ENCODE assay signal across 23 cellular contexts in genomic region chr7:28800150-28800549, GRCh38.
A peak's percentile ranks its signal among the peaks of the same experiment; 100 is the strongest.
DNase-seq lines count a peak whose midpoint lies in the region; ATAC-seq and TF ChIP-seq lines count a peak whose summit lies in the region.
"Had no signal": no experiment of that assay in that cellular context is flagged by ENCODE, and none has a peak within 500 bp of the region (broad histone marks: within the 10 kb centered on the region; RNA-seq: fewer than 3 reads in every experiment).

No MANE protein-coding gene starts in this region.

- H3K27me3 ChIP-seq in right atrium auricular region (no peaks in the 10 kb centered on the region), lower lobe of right lung (ENCODE audit: low read depth) (no peaks in the 10 kb centered on the region)
- H3K27me3 ChIP-seq: neural progenitor cell, testis, uterus had no signal

- no peak for TF ChIP-seq POLR2A in erythroblast (IDR thresholded peaks at IDR 0.05; ENCODE audit: low read length)

- ATAC-seq in Right ventricle myocardium superior (ENCODE audit: poor library complexity) (peak; percentile 67), lower lobe of right lung (peak; percentile 71 to 91)

- intact Hi-C loops in Right ventricle myocardium superior (cut with DNase I) (no loop called here), lower lobe of right lung (cut with DNase I) (no loop called here)

- H3K4me1 ChIP-seq in right atrium auricular region (no peaks in the 10 kb centered on the region), lower lobe of right lung (no peaks in the 10 kb centered on the region)
- H3K4me1 ChIP-seq: neural progenitor cell, parathyroid adenoma, testis, uterus had no signal

- peaks cover 7% of the 10 kb centered on the region for H3K36me3 ChIP-seq in right atrium auricular region
- no peaks in the 10 kb centered on the region for H3K36me3 ChIP-seq in lower lobe of right lung
- H3K36me3 ChIP-seq: neural progenitor cell, uterus had no signal

- TF ChIP-seq CTCF in right atrium auricular region (IDR thresholded peaks at IDR 0.05) = no peak
- no peak for TF ChIP-seq CTCF in fibroblast of mammary gland (conservative IDR thresholded peaks at IDR 0.05; ENCODE audit: control insufficient read depth, insufficient read depth, low read depth, low read length)
- TF ChIP-seq CTCF in lower lobe of right lung (IDR thresholded peaks at IDR 0.05) = no peak

- H3K9me3 ChIP-seq in right atrium auricular region (no peaks in the 10 kb centered on the region), lower lobe of right lung (no peaks in the 10 kb centered on the region)
- H3K9me3 ChIP-seq: testis, uterus had no signal

- no peak for DNase-seq in Right ventricle myocardium superior
- DNase-seq in right atrium auricular region (ENCODE audit: low spot score) = no peak
- DNase-seq in fibroblast of mammary gland (ENCODE audit: low read depth) = peak; percentile 47
- peak; percentile 71 for DNase-seq in lower lobe of right lung
- no peak for DNase-seq in erythroblast (lab: John Stamatoyannopoulos, UW)
- DNase-seq in activated naive CD4-positive, alpha-beta T cell treated with anti-CD3 and anti-CD28 coated beads, Interleukin-2, amount 50 U/mL, for 16 hours = no peak
- no peak for DNase-seq in stimulated activated naive CD4-positive, alpha-beta T cell treated with Interleukin-2 at 50 U/mL for 16 hours (lab: John Stamatoyannopoulos, UW)
- DNase-seq in stimulated activated CD4-positive, alpha-beta T cell treated with anti-CD3 and anti-CD28 coated beads, Interleukin-12 subunit alpha, Interleukin-12 subunit beta, amount 100 ng/mL, for 4 hours = no peak
- DNase-seq: activated CD4-positive, alpha-beta T cell treated with anti-CD3 and anti-CD28 coated beads for 4 hours; activated CD8-positive, alpha-beta memory T cell treated with anti-CD3 and anti-CD28 coated beads for 24 hours; activated effector memory CD4-positive, alpha-beta T cell treated with anti-CD3 and anti-CD28 coated beads, Interleukin-2, amount 50 U/mL, for 16 hours; caudate nucleus; CD4-positive, alpha-beta memory T cell; EL; NCI-H1417 treated with DMSO at 0.1 percent for 48 hours; NCI-H345; NCI-H774; stimulated activated CD4-positive, alpha-beta T cell treated with anti-CD3 and anti-CD28 coated beads, Interleukin-15, amount 100 ng/mL, for 24 hours; stimulated activated naive CD4-positive, alpha-beta T cell; testis; uterus had no signal

- H3K4me3 ChIP-seq in right atrium auricular region (no peak overlapping the region), fibroblast of mammary gland (ENCODE audit: control insufficient read depth, low read depth, low read length) (no peak overlapping the region), lower lobe of right lung (no peak overlapping the region)
- H3K4me3 ChIP-seq: neural progenitor cell, testis, uterus had no signal

- H3K27ac ChIP-seq in right atrium auricular region (no peak overlapping the region), lower lobe of right lung (peak overlapping the region; percentile 5)
- H3K27ac ChIP-seq: neural progenitor cell, parathyroid adenoma, testis, uterus had no signal

Comparison
In these comparisons a context has a peak if more than half of its experiments do, and no peak if none do; other contexts are left out.
1. DNase-seq: peak in fibroblast of mammary gland (single experiment) and lower lobe of right lung (single experiment); none in Right ventricle myocardium superior (single experiment), right atrium auricular region (single experiment), erythroblast (0 of 2), activated naive CD4-positive, alpha-beta T cell treated with anti-CD3 and anti-CD28 coated beads, Interleukin-2, amount 50 U/mL, for 16 hours (single experiment), stimulated activated naive CD4-positive, alpha-beta T cell treated with Interleukin-2 at 50 U/mL for 16 hours (single experiment) and stimulated activated CD4-positive, alpha-beta T cell treated with anti-CD3 and anti-CD28 coated beads, Interleukin-12 subunit alpha, Interleukin-12 subunit beta, amount 100 ng/mL, for 4 hours (single experiment).